ENCODE assay signal across 17 cellular contexts in genomic region chr11:13679768-13680167, GRCh38. TPM values are rescaled to one million over a fixed set of nuclear protein-coding genes. Genes with fewer than 3 reads are reported as not detected.
DNase-seq lines count a peak whose midpoint lies in the region; ATAC-seq and TF ChIP-seq lines count a peak whose summit lies in the region.
"Had no signal": no experiment of that assay in that cellular context is flagged by ENCODE, and none has a peak within 500 bp of the region (broad histone marks: within the 10 kb centered on the region; RNA-seq: fewer than 3 reads in every experiment).

No MANE protein-coding gene starts in this region.

- H3K36me3 Mint-ChIP-seq in Calu3 (ENCODE audit: insufficient read depth, unreplicated experiment): no peaks in the 10 kb centered on the region

- no peaks in the 10 kb centered on the region for H3K36me3 ChIP-seq in spleen

- peak overlapping the region; percentile 69 for H3K27ac ChIP-seq in angular gyrus (ENCODE audit: low read depth, low read length)
- peak overlapping the region; percentile 72 for H3K27ac ChIP-seq in layer of hippocampus (ENCODE audit: low read depth, low read length)
- H3K27ac ChIP-seq in spleen: peak overlapping the region in 6 of 8 donors; percentile 23 to 68 (median 60)
- H3K27ac ChIP-seq: BLaER1, KMS-11, SJSA1 had no signal

- H3K27me3 ChIP-seq in layer of hippocampus (ENCODE audit: control insufficient read depth, insufficient read depth, low read length) (no peaks in the 10 kb centered on the region), spleen (replicated peaks in 1 of 7) (no peaks in the 10 kb centered on the region)
- H3K27me3 ChIP-seq: BLaER1, SJSA1 had no signal

- no TSS peak for BruUV-seq in Calu3 (replicated peaks; lab: Mats Ljungman, UMichigan)

- CTCF ChIA-PET in Calu3 (lab: Charles Lee): no interaction called here

- H3K9me3 Mint-ChIP-seq in Calu3 (ENCODE audit: low read depth, unreplicated experiment): peaks cover 2% of the 10 kb centered on the region
- H3K9me3 Mint-ChIP-seq: CD8-positive, alpha-beta T cell had no signal

- peak overlapping the region; percentile 67 for H3K27ac Mint-ChIP-seq in Calu3 (ENCODE audit: unreplicated experiment)

- peaks cover 0 to 97% (median 39%) of the 10 kb centered on the region in 6 donors for H3K4me1 ChIP-seq in spleen
- H3K4me1 ChIP-seq: BLaER1, SJSA1 had no signal

- 89 to 95% (median 90%) methylated on average over 2 of the region's 2 CpGs for WGBS in spleen, 5 donors

- no peaks in the 10 kb centered on the region for H3K27me3 Mint-ChIP-seq in Calu3 (ENCODE audit: unreplicated experiment)

- intact Hi-C loops in Calu3 (cut with micrococcal nuclease; ENCODE audit: unreplicated experiment): loop anchor here (10.0 kb wide), 1 partner anchor 185 kb away; the partner anchor contains the start of gene PTH
- intact Hi-C loops in spleen (cut with DNase I; ENCODE audit: low total_unique reads): no loop called here

- H3K4me1 Mint-ChIP-seq in Calu3 (ENCODE audit: low read depth, unreplicated experiment): peaks cover 35% of the 10 kb centered on the region

- no peak for ATAC-seq in GM19467 (IDR thresholded peaks at IDR 0.05; ENCODE audit: unreplicated experiment)
- ATAC-seq: CD8-positive, alpha-beta T cell; Panc1 had no signal

- TF ChIP-seq CTCF in Calu3 (IDR thresholded peaks at IDR 0.05; ENCODE audit: unreplicated experiment) (no peak), spleen (IDR thresholded peaks at IDR 0.05 in 8 of 11, conservative IDR thresholded peaks at IDR 0.05 in 3 of 11) (no peak)

- H3K4me3 Mint-ChIP-seq in Calu3 (ENCODE audit: low read depth, unreplicated experiment): no peak overlapping the region
- H3K4me3 Mint-ChIP-seq: CD8-positive, alpha-beta T cell had no signal

- DNase-seq in Calu3 (no peak), spleen (no peak), NCI-H510A treated with DMSO at 0.1 percent for 48 hours (lab: John Stamatoyannopoulos, UW) (no peak), AG20443 (ENCODE audit: low spot score) (no peak), OCI-M2 (lab: John Stamatoyannopoulos, UW; ENCODE audit: unreplicated experiment) (no peak)
- DNase-seq: CD8-positive, alpha-beta T cell; NCI-H1417; NCI-H187; NCI-H2227 treated with DMSO at 0.1 percent for 48 hours; NCI-H524 treated with DMSO at 0.1 percent for 48 hours had no signal

- no peak overlapping the region for H3K4me3 ChIP-seq in spleen
- H3K4me3 ChIP-seq: BLaER1, SJSA1 had no signal

- TF ChIP-seq POLR2A in spleen (IDR thresholded peaks at IDR 0.05): no peak

- H3K9me3 ChIP-seq in spleen: no peaks in the 10 kb centered on the region
- H3K9me3 ChIP-seq: BLaER1, SJSA1 had no signal

RNA-seq across cellular contexts. Expression of gene FAR1, which starts 11.3 kb away (rescaled TPM):
- total RNA-seq in Calu3 (2022) (98.9 and 99.6 TPM in 2 replicates), spleen (10 to 100 TPM; 56.3 to 83.2 (median 63.2) TPM)
- polyA plus RNA-seq in spleen: 10 to 100 TPM; 13.6 to 21.1 (median 16.7) TPM
